ENCODE assay signal across 1 cellular context in genomic region chr1:2226525-2227340, GRCh38.
TF ChIP-seq lines count a peak whose summit lies in the region.

No MANE protein-coding gene starts in this region.

TF ChIP-seq in HepG2, 621 proteins besides CTCF, POLR2A, EP300 and RAD21 (continued from another document and continues in another):
- TF ChIP-seq ZNF800 (CRISPR knock-in tag; IDR thresholded peaks at IDR 0.05) (no peak), MTERF4 (CRISPR knock-in tag; IDR thresholded peaks at IDR 0.05) (0 out of 2 replicates have a peak, but pooled peaks have one; percentile 66), KDM5A (IDR thresholded peaks at IDR 0.05; ENCODE audit: borderline replicate concordance, low read length) (no peak), ZNF709 (CRISPR knock-in tag; IDR thresholded peaks at IDR 0.05) (0 out of 2 replicates have a peak, but pooled peaks have one; percentile 31), SMC3 (IDR thresholded peaks at IDR 0.05; ENCODE audit: low read length) (no peak), MED1 (CRISPR knock-in tag; IDR thresholded peaks at IDR 0.05) (no peak), ISL2 (CRISPR knock-in tag; IDR thresholded peaks at IDR 0.05) (no peak), ZMYM2 (CRISPR knock-in tag; IDR thresholded peaks at IDR 0.05) (no peak), NR2F1 (CRISPR knock-in tag; IDR thresholded peaks at IDR 0.05) (no peak), ZFX (CRISPR knock-in tag; IDR thresholded peaks at IDR 0.05; ENCODE audit: low read depth) (peak; percentile 56; the same call in 1 of the 2 replicates), ZNF776 (CRISPR knock-in tag; IDR thresholded peaks at IDR 0.05) (no peak), ZNF724P (CRISPR knock-in tag; IDR thresholded peaks at IDR 0.05; ENCODE audit: borderline replicate concordance) (no peak), ZNF687 (CRISPR knock-in tag; IDR thresholded peaks at IDR 0.05) (peak; percentile 72; the same call in 1 of the 2 replicates), HMG20A (CRISPR knock-in tag; IDR thresholded peaks at IDR 0.05; ENCODE audit: borderline replicate concordance) (no peak), ZBTB43 (CRISPR knock-in tag; conservative IDR thresholded peaks at IDR 0.05) (no peak; the same call in 1 of the 2 replicates), TFDP1 (CRISPR knock-in tag; IDR thresholded peaks at IDR 0.05; ENCODE audit: borderline replicate concordance) (no peak), FOXO4 (CRISPR knock-in tag; conservative IDR thresholded peaks at IDR 0.05) (no peak), ZNF333 (CRISPR knock-in tag; IDR thresholded peaks at IDR 0.05; ENCODE audit: borderline replicate concordance) (0 out of 2 replicates have a peak, but pooled peaks have one; percentile 24), CHD2 (IDR thresholded peaks at IDR 0.05; ENCODE audit: low read depth, low read length) (no peak), NFATC3 (CRISPR knock-in tag; IDR thresholded peaks at IDR 0.05) (no peak), REST (IDR thresholded peaks at IDR 0.05; ENCODE audit: borderline replicate concordance in 1 of 2, low read depth in 1 of 2, low read length in 2 of 2) (no peak), ZNF616 (CRISPR knock-in tag; IDR thresholded peaks at IDR 0.05; ENCODE audit: low read depth) (no peak), AHDC1 (CRISPR knock-in tag; IDR thresholded peaks at IDR 0.05; ENCODE audit: borderline replicate concordance) (no peak), ZC3H4 (CRISPR knock-in tag; IDR thresholded peaks at IDR 0.05; ENCODE audit: borderline replicate concordance) (no peak), GFI1 (CRISPR knock-in tag; IDR thresholded peaks at IDR 0.05; ENCODE audit: borderline replicate concordance) (no peak), ZNF552 (CRISPR knock-in tag; IDR thresholded peaks at IDR 0.05; ENCODE audit: borderline replicate concordance) (no peak), CBX2 (IDR thresholded peaks at IDR 0.05; ENCODE audit: low read depth, low read length) (no peak), CBX2 (CRISPR knock-in tag; IDR thresholded peaks at IDR 0.05; ENCODE audit: low read depth) (no peak), ZNF414 (CRISPR knock-in tag; IDR thresholded peaks at IDR 0.05) (no peak), DDIT3 (CRISPR knock-in tag; IDR thresholded peaks at IDR 0.05) (no peak), TMF1 (CRISPR knock-in tag; IDR thresholded peaks at IDR 0.05; ENCODE audit: low read depth) (no peak)
